Comparison of ENCODE assay signal across 1 cellular context in the genomic region with DNA sequence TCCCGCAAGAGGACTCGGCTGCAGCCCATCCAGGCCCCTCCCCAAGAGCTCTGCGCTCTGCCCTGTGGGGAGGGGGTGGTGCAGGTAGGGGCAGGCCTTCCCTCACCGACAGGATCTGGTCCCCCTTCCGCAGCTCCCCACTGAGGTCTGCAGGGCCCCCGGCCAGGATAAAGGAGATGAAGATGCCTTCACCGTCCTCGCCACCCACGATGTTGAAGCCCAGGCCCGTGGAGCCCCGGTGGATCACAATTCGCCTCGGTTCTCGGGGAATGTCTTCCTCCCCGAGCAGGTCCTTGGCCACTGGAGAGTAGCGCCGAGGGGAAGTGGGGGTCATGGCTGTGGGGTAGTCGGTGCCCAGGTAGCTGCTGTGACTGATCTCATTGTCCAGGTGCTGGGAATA.
TF ChIP-seq lines count a peak whose summit lies in the region.

No MANE protein-coding gene starts in this region.

TF ChIP-seq in IMR-90, 13 proteins besides CTCF, POLR2A, EP300 and RAD21:
- no peak for TF ChIP-seq FOS (IDR thresholded peaks at IDR 0.05; ENCODE audit: low read depth, low read length)
- no peak for TF ChIP-seq BHLHE40 (IDR thresholded peaks at IDR 0.05; ENCODE audit: low read depth, low read length)
- TF ChIP-seq MXI1 (IDR thresholded peaks at IDR 0.05; ENCODE audit: borderline replicate concordance, low read depth, low read length), result no peak
- no peak for TF ChIP-seq CHD1 (IDR thresholded peaks at IDR 0.05; ENCODE audit: low read depth, low read length)
- no peak for TF ChIP-seq SMC3 (IDR thresholded peaks at IDR 0.05; ENCODE audit: low read depth, low read length)
- TF ChIP-seq, protein P1, sequence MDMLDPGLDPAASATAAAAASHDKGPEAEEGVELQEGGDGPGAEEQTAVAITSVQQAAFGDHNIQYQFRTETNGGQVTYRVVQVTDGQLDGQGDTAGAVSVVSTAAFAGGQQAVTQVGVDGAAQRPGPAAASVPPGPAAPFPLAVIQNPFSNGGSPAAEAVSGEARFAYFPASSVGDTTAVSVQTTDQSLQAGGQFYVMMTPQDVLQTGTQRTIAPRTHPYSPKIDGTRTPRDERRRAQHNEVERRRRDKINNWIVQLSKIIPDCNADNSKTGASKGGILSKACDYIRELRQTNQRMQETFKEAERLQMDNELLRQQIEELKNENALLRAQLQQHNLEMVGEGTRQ (IDR thresholded peaks at IDR 0.05; ENCODE audit: low read depth, low read length), result no peak
- no peak for TF ChIP-seq RFX5 (IDR thresholded peaks at IDR 0.05; ENCODE audit: low read depth, low read length)
- no peak for TF ChIP-seq CEBPB (IDR thresholded peaks at IDR 0.05; ENCODE audit: low read depth, low read length)
- TF ChIP-seq MAFK (IDR thresholded peaks at IDR 0.05; ENCODE audit: low read depth, low read length), result no peak
- no peak for TF ChIP-seq RCOR1 (IDR thresholded peaks at IDR 0.05; ENCODE audit: insufficient replicate concordance, low read length)
- TF ChIP-seq NFE2L2 (IDR thresholded peaks at IDR 0.05; ENCODE audit: low read depth, low read length), result no peak
- TF ChIP-seq ELK1 (IDR thresholded peaks at IDR 0.05; ENCODE audit: borderline replicate concordance, low read depth, low read length), result no peak
- no peak for TF ChIP-seq MAZ (IDR thresholded peaks at IDR 0.05; ENCODE audit: borderline replicate concordance, low read depth, low read length)
TF ChIP-seq in IMR-90: peak in this region for 0.
